Comparison of ENCODE assay signal across 8 cellular contexts in genomic region chr11:75338516-75339218, GRCh38. TPM values are rescaled to one million over a fixed set of nuclear protein-coding genes. Genes with fewer than 3 reads are reported as not detected.
DNase-seq lines count a peak whose midpoint lies in the region; ATAC-seq lines count a peak whose summit lies in the region.

No MANE protein-coding gene starts in this region.

- H3K36me3 Mint-ChIP-seq in activated CD8-positive, alpha-beta memory T cell treated with anti-CD3 and anti-CD28 coated beads, Interleukin-2, amount 10 ng/mL, durations not matched to agents 7 days and 5 days = no peaks in the 10 kb centered on the region
- peaks cover 3% of the 10 kb centered on the region for H3K36me3 Mint-ChIP-seq in activated naive CD8-positive, alpha-beta T cell treated with anti-CD3 and anti-CD28 coated beads, Interleukin-2, amount 50 U/mL, for 24 hours (ENCODE audit: low read depth)

- peaks cover 60% of the 10 kb centered on the region for H3K4me1 Mint-ChIP-seq in activated CD8-positive, alpha-beta memory T cell treated with anti-CD3 and anti-CD28 coated beads, Interleukin-2, amount 10 ng/mL, durations not matched to agents 7 days and 5 days
- H3K4me1 Mint-ChIP-seq in activated naive CD8-positive, alpha-beta T cell treated with anti-CD3 and anti-CD28 coated beads, Interleukin-2, amount 50 U/mL, for 24 hours = peaks cover 81% of the 10 kb centered on the region

- no peaks in the 10 kb centered on the region for H3K27me3 Mint-ChIP-seq in activated CD8-positive, alpha-beta memory T cell treated with anti-CD3 and anti-CD28 coated beads, Interleukin-2, amount 10 ng/mL, durations not matched to agents 7 days and 5 days
- H3K27me3 Mint-ChIP-seq in activated naive CD8-positive, alpha-beta T cell treated with anti-CD3 and anti-CD28 coated beads, Interleukin-2, amount 50 U/mL, for 24 hours = no peaks in the 10 kb centered on the region

- H3K27me3 ChIP-seq in layer of hippocampus (ENCODE audit: control insufficient read depth, insufficient read depth, low read length) = no peaks in the 10 kb centered on the region

- no peaks in the 10 kb centered on the region for H3K9me3 Mint-ChIP-seq in activated CD8-positive, alpha-beta memory T cell treated with anti-CD3 and anti-CD28 coated beads, Interleukin-2, amount 10 ng/mL, durations not matched to agents 7 days and 5 days (ENCODE audit: low read depth)
- no peaks in the 10 kb centered on the region for H3K9me3 Mint-ChIP-seq in activated naive CD8-positive, alpha-beta T cell treated with anti-CD3 and anti-CD28 coated beads, Interleukin-2, amount 50 U/mL, for 24 hours

- in situ Hi-C loops in G401 (cut with HindIII; ENCODE audit: low sequenced_read_pairs) = no loop called here

- intact Hi-C loops in posterior vena cava (cut with DNase I) = loop anchor here in 1 of 2 donors (5.0 kb wide), 1 partner anchor 1124 kb away; no protein-coding TSS in a partner anchor

- CTCF ChIA-PET in activated CD8-positive, alpha-beta memory T cell treated with anti-CD3 and anti-CD28 coated beads, Interleukin-2, amount 10 ng/mL, durations not matched to agents 7 days and 5 days (lab: Charles Lee) = interaction anchor here (0.9 to 5.2 kb wide), 6 partner anchors 8 to 813 kb away, joined by 3 to 58 read pairs (median 18); partner anchors contain the start of gene ARRB1

- no peak overlapping the region for H3K4me3 Mint-ChIP-seq in activated CD8-positive, alpha-beta memory T cell treated with anti-CD3 and anti-CD28 coated beads, Interleukin-2, amount 10 ng/mL, durations not matched to agents 7 days and 5 days
- peak overlapping the region; percentile 54 for H3K4me3 Mint-ChIP-seq in activated naive CD8-positive, alpha-beta T cell treated with anti-CD3 and anti-CD28 coated beads, Interleukin-2, amount 50 U/mL, for 24 hours

- no peak for ATAC-seq in activated CD8-positive, alpha-beta memory T cell treated with anti-CD3 and anti-CD28 coated beads, Interleukin-2, amount 10 ng/mL, durations not matched to agents 7 days and 5 days
- ATAC-seq in activated naive CD8-positive, alpha-beta T cell treated with anti-CD3 and anti-CD28 coated beads, Interleukin-2, amount 50 U/mL, for 24 hours = peak; percentile 76

- H3K27ac ChIP-seq in layer of hippocampus (ENCODE audit: low read depth, low read length) (peak overlapping the region; percentile 77), substantia nigra (ENCODE audit: low read depth, low read length, poor library complexity, severe bottlenecking) (peak overlapping the region; percentile 64)

- no peak for DNase-seq in activated CD8-positive, alpha-beta memory T cell treated with anti-CD3 and anti-CD28 coated beads, Interleukin-2, amount 10 ng/mL, durations not matched to agents 7 days and 5 days
- DNase-seq in activated CD8-positive, alpha-beta memory T cell treated with anti-CD3 and anti-CD28 coated beads for 24 hours = no peak
- peak; percentile 37 for DNase-seq in activated naive CD8-positive, alpha-beta T cell treated with anti-CD3 and anti-CD28 coated beads, Interleukin-2, amount 50 U/mL, for 24 hours
- peak in 1 of 49 donors; percentile 18 for DNase-seq in substantia nigra (lab: John Stamatoyannopoulos, UW)
- no peak for DNase-seq in posterior vena cava (ENCODE audit: low spot score)
- no peak for DNase-seq in G401 (ENCODE audit: low spot score)
- DNase-seq in glomerular visceral epithelial cell (ENCODE audit: extremely low spot score) = no peak

- peak overlapping the region; percentile 7 for H3K27ac Mint-ChIP-seq in activated CD8-positive, alpha-beta memory T cell treated with anti-CD3 and anti-CD28 coated beads, Interleukin-2, amount 10 ng/mL, durations not matched to agents 7 days and 5 days
- peak overlapping the region; percentile 71 for H3K27ac Mint-ChIP-seq in activated naive CD8-positive, alpha-beta T cell treated with anti-CD3 and anti-CD28 coated beads, Interleukin-2, amount 50 U/mL, for 24 hours

RNA-seq across cellular contexts. Expression of gene ARRB1, which starts 12.8 kb away (rescaled TPM):
- total RNA-seq in activated CD8-positive, alpha-beta memory T cell treated with anti-CD3 and anti-CD28 coated beads, Interleukin-2, amount 10 ng/mL, durations not matched to agents 7 days and 5 days = 10 to 100 TPM; 42.6 to 69.3 TPM
- total RNA-seq in posterior vena cava = 10 to 100 TPM; 42.3 to 44.3 TPM
- 39.0 and 44.6 TPM in 2 replicates for total RNA-seq in G401 (2014; rRNA removed; shearing (Covaris generic))
